16 cellular contexts compared by ENCODE assay signal in the genomic region with DNA sequence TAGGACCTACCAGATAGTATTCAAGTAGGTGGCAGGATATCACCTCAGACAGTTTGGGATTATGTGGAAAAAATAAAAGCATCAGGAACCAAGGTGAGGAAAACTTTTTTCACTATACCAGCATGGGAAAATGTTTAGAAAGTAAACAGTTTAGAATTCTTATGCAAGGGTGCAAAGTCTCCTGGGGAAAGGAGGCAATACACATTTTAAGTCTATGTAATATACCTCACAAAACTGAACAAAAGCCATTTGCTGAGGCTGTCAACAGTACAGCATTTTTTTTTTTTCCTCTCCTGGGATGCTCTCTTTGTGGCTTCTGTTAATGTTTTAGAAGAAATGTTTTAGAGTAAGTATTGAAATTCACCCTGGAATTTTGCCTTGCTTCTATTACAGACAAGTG.
DNase-seq lines count a peak whose midpoint lies in the region; FAIRE-seq and TF ChIP-seq lines count a peak whose summit lies in the region.
"Had no signal": no experiment of that assay in that cellular context is flagged by ENCODE, and none has a peak within 500 bp of the region (broad histone marks: within the 10 kb centered on the region; RNA-seq: fewer than 3 reads in every experiment).

No MANE protein-coding gene starts in this region.

- TF ChIP-seq RAD21 in liver (IDR thresholded peaks at IDR 0.05) = peak in 1 of 2 donors; percentile 11

- H3K27me3 ChIP-seq in endodermal cell (ENCODE audit: control insufficient read depth, insufficient read depth, low read length, poor library complexity, severe bottlenecking) (no peaks in the 10 kb centered on the region), liver (ENCODE audit: control insufficient read depth in 4 of 4, insufficient read depth in 4 of 4, low read length in 3 of 4) (no peaks in the 10 kb centered on the region), small intestine (ENCODE audit: control insufficient read depth in 2 of 2, insufficient read depth in 2 of 2, low read length in 2 of 2) (no peaks in the 10 kb centered on the region)
- H3K27me3 ChIP-seq: BE2C had no signal

- peaks cover 8% of the 10 kb centered on the region for H3K4me1 Mint-ChIP-seq in endodermal cell

- peak; percentile 14 for FAIRE-seq in GM12892 (lab: Jason Lieb, UNC)
- FAIRE-seq in small intestine (lab: Jason Lieb, UNC) = no peak
- FAIRE-seq: D721Med, K562 had no signal

- H3K4me3 Mint-ChIP-seq in endodermal cell = no peak overlapping the region
- H3K4me3 Mint-ChIP-seq: CD4-positive, CD25-positive, alpha-beta regulatory T cell had no signal

- H3K9ac ChIP-seq in endodermal cell (ENCODE audit: extremely low read depth, low read length, poor library complexity, severe bottlenecking) (no peak overlapping the region), liver (ENCODE audit: low read depth in 1 of 2, low read length in 2 of 2) (no peak overlapping the region)

- peak overlapping the region; percentile 58 for H3K27ac Mint-ChIP-seq in endodermal cell
- H3K27ac Mint-ChIP-seq: CD4-positive, CD25-positive, alpha-beta regulatory T cell had no signal

- no peak for DNase-seq in GM12892 (ENCODE audit: insufficient read length)
- no peak for DNase-seq in endodermal cell
- DNase-seq in small intestine = peak; percentile 7
- no peak for DNase-seq in HT-29 (ENCODE audit: low spot score)
- no peak for DNase-seq in activated CD8-positive, alpha-beta memory T cell treated with anti-CD3 and anti-CD28 coated beads, Interleukin-2, amount 50 U/mL, for 48 hours
- DNase-seq in RKO (ENCODE audit: low spot score) = no peak
- DNase-seq: ACHN; BE2C; C1 segment of cervical spinal cord; Caco-2; CD4-positive, CD25-positive, alpha-beta regulatory T cell; IMR-90 had no signal

- H3K9me3 Mint-ChIP-seq in endodermal cell = no peaks in the 10 kb centered on the region
- H3K9me3 Mint-ChIP-seq: CD4-positive, CD25-positive, alpha-beta regulatory T cell had no signal

- no peaks in the 10 kb centered on the region for H3K27me3 Mint-ChIP-seq in endodermal cell (ENCODE audit: insufficient read depth)
- H3K27me3 Mint-ChIP-seq: CD4-positive, CD25-positive, alpha-beta regulatory T cell had no signal

- H3K36me3 Mint-ChIP-seq in endodermal cell (ENCODE audit: low read depth) = peaks cover 70% of the 10 kb centered on the region

- no peak for TF ChIP-seq POLR2A in GM12892 (IDR thresholded peaks at IDR 0.05; ENCODE audit: low read depth, low read length)

- no peak for TF ChIP-seq CTCF in endodermal cell (conservative IDR thresholded peaks at IDR 0.05)
- no peak for TF ChIP-seq CTCF in liver (IDR thresholded peaks at IDR 0.05; ENCODE audit: low read depth, low read length, missing input control)

- H3K4me3 ChIP-seq in endodermal cell (ENCODE audit: low read length) (no peak overlapping the region), liver (ENCODE audit: low read depth in 1 of 3, low read length in 3 of 3) (no peak overlapping the region), small intestine (ENCODE audit: low read depth in 1 of 2, low read length in 2 of 2) (no peak overlapping the region)
- H3K4me3 ChIP-seq: HAP-1, K562 had no signal

- H3K4me1 ChIP-seq in endodermal cell (ENCODE audit: control insufficient read depth, insufficient read depth, low read length) (no peaks in the 10 kb centered on the region), liver (ENCODE audit: control insufficient read depth in 4 of 4, insufficient read depth in 4 of 4, low read length in 3 of 4) (peaks cover 2 to 27% (median 11%) of the 10 kb centered on the region in 4 donors), small intestine (ENCODE audit: control insufficient read depth in 2 of 2, insufficient read depth in 1 of 2, low read depth in 1 of 2, low read length in 1 of 2) (no peaks in the 10 kb centered on the region)
- H3K4me1 ChIP-seq: BE2C, Caco-2, HAP-1 had no signal

- H3K27ac ChIP-seq in endodermal cell (ENCODE audit: low read depth, low read length) = no peak overlapping the region
- H3K27ac ChIP-seq in liver (ENCODE audit: low read depth in 1 of 2, low read length in 2 of 2) = peak overlapping the region; percentile 44 to 49
- no peak overlapping the region for H3K27ac ChIP-seq in small intestine (ENCODE audit: low read depth in 1 of 2, low read length in 1 of 2)

- H3K36me3 ChIP-seq in endodermal cell (ENCODE audit: control insufficient read depth, insufficient read depth, low read length) (peaks cover 94% of the 10 kb centered on the region), liver (ENCODE audit: control insufficient read depth in 4 of 4, insufficient read depth in 3 of 4, low read depth in 1 of 4, low read length in 3 of 4) (peaks cover 11 to 36% (median 30%) of the 10 kb centered on the region in 4 donors), small intestine (ENCODE audit: control insufficient read depth in 2 of 2, insufficient read depth in 2 of 2, low read length in 2 of 2) (peaks cover 8 to 11% of the 10 kb centered on the region in 2 donors)

- H3K9me3 ChIP-seq in endodermal cell (ENCODE audit: control insufficient read depth, low read length) (no peaks in the 10 kb centered on the region), liver (ENCODE audit: control insufficient read depth in 4 of 4, low read length in 3 of 4) (no peaks in the 10 kb centered on the region), small intestine (ENCODE audit: control insufficient read depth, low read depth) (no peaks in the 10 kb centered on the region)
- H3K9me3 ChIP-seq: BE2C, Caco-2, HAP-1 had no signal

TF ChIP-seq in liver, 16 proteins besides CTCF, POLR2A, EP300 and RAD21:
- TF ChIP-seq, protein P1, sequence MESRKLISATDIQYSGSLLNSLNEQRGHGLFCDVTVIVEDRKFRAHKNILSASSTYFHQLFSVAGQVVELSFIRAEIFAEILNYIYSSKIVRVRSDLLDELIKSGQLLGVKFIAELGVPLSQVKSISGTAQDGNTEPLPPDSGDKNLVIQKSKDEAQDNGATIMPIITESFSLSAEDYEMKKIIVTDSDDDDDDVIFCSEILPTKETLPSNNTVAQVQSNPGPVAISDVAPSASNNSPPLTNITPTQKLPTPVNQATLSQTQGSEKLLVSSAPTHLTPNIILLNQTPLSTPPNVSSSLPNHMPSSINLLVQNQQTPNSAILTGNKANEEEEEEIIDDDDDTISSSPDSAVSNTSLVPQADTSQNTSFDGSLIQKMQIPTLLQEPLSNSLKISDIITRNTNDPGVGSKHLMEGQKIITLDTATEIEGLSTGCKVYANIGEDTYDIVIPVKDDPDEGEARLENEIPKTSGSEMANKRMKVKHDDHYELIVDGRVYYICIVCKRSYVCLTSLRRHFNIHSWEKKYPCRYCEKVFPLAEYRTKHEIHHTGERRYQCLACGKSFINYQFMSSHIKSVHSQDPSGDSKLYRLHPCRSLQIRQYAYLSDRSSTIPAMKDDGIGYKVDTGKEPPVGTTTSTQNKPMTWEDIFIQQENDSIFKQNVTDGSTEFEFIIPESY (IDR thresholded peaks at IDR 0.05) = no peak
- TF ChIP-seq GABPA (IDR thresholded peaks at IDR 0.05 in 1 of 2, conservative IDR thresholded peaks at IDR 0.05 in 1 of 2) (no peak), FOXA2 (IDR thresholded peaks at IDR 0.05) (peak; percentile 18), YY1 (IDR thresholded peaks at IDR 0.05) (peak; percentile 31), TAF1 (conservative IDR thresholded peaks at IDR 0.05) (no peak), HNF4G (IDR thresholded peaks at IDR 0.05) (peak; percentile 59), HNF4A (conservative IDR thresholded peaks at IDR 0.05) (peak; percentile 81 to 82), SP1 (IDR thresholded peaks at IDR 0.05) (no peak)

Comparison
In these comparisons a context has a peak if more than half of its experiments do, and no peak if none do; other contexts are left out.
1. H3K27ac ChIP-seq: peak in liver (2 of 2); none in endodermal cell (single experiment) and small intestine (0 of 2).